In genomic region chr6:169074551-169074950, GRCh38 we compare ENCODE assay signal across 21 cellular contexts.
DNase-seq lines count a peak whose midpoint lies in the region; ATAC-seq, FAIRE-seq and TF ChIP-seq lines count a peak whose summit lies in the region.
"Had no signal": no experiment of that assay in that cellular context is flagged by ENCODE, and none has a peak within 500 bp of the region (broad histone marks: within the 10 kb centered on the region; RNA-seq: fewer than 3 reads in every experiment).

No MANE protein-coding gene starts in this region.

- DNase-seq in HepG2 (ENCODE audit: low spot score) (no peak), fibroblast of mammary gland (ENCODE audit: low read depth) (peak; percentile 53), psoas muscle (no peak), pancreas (no peak), NOMO-1 treated with DMSO at 0.1 percent for 48 hours (lab: John Stamatoyannopoulos, UW; ENCODE audit: unreplicated experiment) (no peak), glutamatergic neuron (no peak)
- DNase-seq: activated CD4-positive, alpha-beta T cell treated with anti-CD3 and anti-CD28 coated beads for 48 hours; endodermal cell; islet precursor cell; NCI-H2081 treated with DMSO at 0.1 percent for 48 hours; NCI-H748 treated with DMSO at 0.1 percent for 48 hours; nucleus accumbens; small intestine had no signal

- H3K27ac Mint-ChIP-seq in glutamatergic neuron (ENCODE audit: unreplicated experiment) = no peak overlapping the region
- H3K27ac Mint-ChIP-seq: activated naive CD4-positive, alpha-beta T cell treated with anti-CD3 and anti-CD28 coated beads, Interleukin-2, amount 50 U/mL, for 24 hours; endodermal cell; mesothelial cell of epicardium had no signal

- H3K9ac ChIP-seq in liver (ENCODE audit: low read depth in 1 of 2, low read length in 2 of 2) (no peak overlapping the region), HepG2 (ENCODE audit: insufficient read depth, low read depth, low read length) (no peak overlapping the region)

- POLR2A ChIA-PET in HepG2 (lab: Yijun Ruan, JAX) = no interaction called here

- H3K9me3 ChIP-seq in liver (ENCODE audit: control insufficient read depth in 4 of 4, low read length in 3 of 4) = no peaks in the 10 kb centered on the region
- H3K9me3 ChIP-seq in HepG2 (ENCODE audit: low read length) = no peaks in the 10 kb centered on the region
- H3K9me3 ChIP-seq in psoas muscle = no peaks in the 10 kb centered on the region
- no peaks in the 10 kb centered on the region for H3K9me3 ChIP-seq in pancreas

- no peak overlapping the region for H3K4me2 ChIP-seq in HepG2 (ENCODE audit: low read depth, low read length)

- WGBS in liver = 60% methylated on average over 4 of the region's 4 CpGs
- WGBS in HepG2 (ENCODE audit: low lambda C conversion rate) = 29% methylated on average over 4 of the region's 4 CpGs
- 66 to 69% (median 66%) methylated on average over 4 of the region's 4 CpGs for WGBS in psoas muscle, 3 donors
- 52 to 53% methylated on average over 4 of the region's 4 CpGs for WGBS in pancreas, 2 donors

- TF ChIP-seq CTCF in liver (IDR thresholded peaks at IDR 0.05; ENCODE audit: low read depth, low read length, missing input control) (no peak), HepG2 (CRISPR knock-in tag; IDR thresholded peaks at IDR 0.05) (no peak), fibroblast of mammary gland (conservative IDR thresholded peaks at IDR 0.05; ENCODE audit: control insufficient read depth, insufficient read depth, low read depth, low read length) (no peak), psoas muscle (IDR thresholded peaks at IDR 0.05) (no peak), pancreas (IDR thresholded peaks at IDR 0.05) (no peak), glutamatergic neuron (IDR thresholded peaks at IDR 0.05; ENCODE audit: partially characterized antibody, unreplicated experiment) (no peak)

- no peaks in the 10 kb centered on the region for H3K4me1 Mint-ChIP-seq in glutamatergic neuron (ENCODE audit: low read depth, unreplicated experiment)
- H3K4me1 Mint-ChIP-seq: activated naive CD4-positive, alpha-beta T cell treated with anti-CD3 and anti-CD28 coated beads, Interleukin-2, amount 50 U/mL, for 24 hours; central memory CD8-positive, alpha-beta T cell; endodermal cell; mesothelial cell of epicardium had no signal

- H3K36me3 Mint-ChIP-seq in glutamatergic neuron (ENCODE audit: unreplicated experiment) = no peaks in the 10 kb centered on the region
- H3K36me3 Mint-ChIP-seq: activated naive CD4-positive, alpha-beta T cell treated with anti-CD3 and anti-CD28 coated beads, Interleukin-2, amount 50 U/mL, for 24 hours; mesothelial cell of epicardium had no signal

- no peaks in the 10 kb centered on the region for H3K79me2 ChIP-seq in HepG2 (ENCODE audit: insufficient read depth, low read length)

- TF ChIP-seq EP300 in HepG2 (IDR thresholded peaks at IDR 0.05; ENCODE audit: low read depth in 2 of 2, low read length in 2 of 2) = no peak
- TF ChIP-seq EP300 in HepG2 (CRISPR knock-in tag; IDR thresholded peaks at IDR 0.05; ENCODE audit: borderline replicate concordance) = no peak

- H3K4me3 Mint-ChIP-seq in glutamatergic neuron (ENCODE audit: unreplicated experiment) = no peak overlapping the region
- H3K4me3 Mint-ChIP-seq: activated naive CD4-positive, alpha-beta T cell treated with anti-CD3 and anti-CD28 coated beads, Interleukin-2, amount 50 U/mL, for 24 hours; central memory CD8-positive, alpha-beta T cell; endodermal cell; mesothelial cell of epicardium had no signal

- H3K27ac ChIP-seq in liver (ENCODE audit: low read depth in 1 of 2, low read length in 2 of 2) (peak overlapping the region in 1 of 2 donors; percentile 19), HepG2 (ENCODE audit: extremely low read length, insufficient read depth, low read length) (no peak overlapping the region), psoas muscle (peak overlapping the region; percentile 9), pancreas (no peak overlapping the region)
- H3K27ac ChIP-seq: HL-60 had no signal

- TF ChIP-seq POLR2A in HepG2 (IDR thresholded peaks at IDR 0.05; ENCODE audit: insufficient read depth in 1 of 2, low read depth in 2 of 2, low read length in 2 of 2) = no peak

- H4K20me1 ChIP-seq in HepG2 (ENCODE audit: insufficient read depth, low read length) = no peaks in the 10 kb centered on the region

- CTCF ChIA-PET in HepG2 (lab: Yijun Ruan, JAX; ENCODE audit: low intra/inter-chr PET ratio, low total read pairs) = no interaction called here

- ATAC-seq in HepG2 (no peak), psoas muscle (no peak), pancreas (no peak), HG02678 (IDR thresholded peaks at IDR 0.05; ENCODE audit: unreplicated experiment) (no peak)
- ATAC-seq: K562, Panc1 had no signal

- FAIRE-seq in HepG2 (lab: Jason Lieb, UNC) = no peak
- no peak for FAIRE-seq in pancreas (lab: Jason Lieb, UNC)
- FAIRE-seq: K562, small intestine had no signal

- H3K4me3 ChIP-seq in liver (ENCODE audit: low read depth in 1 of 3, low read length in 3 of 3) (no peak overlapping the region), HepG2 (replicated peaks in 1 of 3; ENCODE audit: insufficient read depth in 1 of 3, low read depth in 2 of 3, low read length in 3 of 3) (no peak overlapping the region), fibroblast of mammary gland (ENCODE audit: control insufficient read depth, low read depth, low read length) (no peak overlapping the region), psoas muscle (no peak overlapping the region), pancreas (no peak overlapping the region)
- H3K4me3 ChIP-seq: K562 had no signal

- intact Hi-C loops in HepG2 (cut with micrococcal nuclease; ENCODE audit: unreplicated experiment) (loop anchor here (1.0 kb wide), 1 partner anchor 46 kb away; no protein-coding TSS in a partner anchor), psoas muscle (cut with DNase I) (no loop called here), pancreas (cut with DNase I) (no loop called here)

- TF ChIP-seq RAD21 in liver (IDR thresholded peaks at IDR 0.05) (no peak), HepG2 (CRISPR knock-in tag; IDR thresholded peaks at IDR 0.05) (no peak)

- in situ Hi-C loops in HepG2 (cut with HindIII; ENCODE audit: extremely low pct_ligation_motif_present, low pct_unique_long_range_greater_than_20kb) = no loop called here

- H3K27me3 ChIP-seq in liver (ENCODE audit: control insufficient read depth in 4 of 4, insufficient read depth in 4 of 4, low read length in 3 of 4) (peaks cover 0 to 5% (median 0%) of the 10 kb centered on the region in 4 donors), HepG2 (ENCODE audit: control insufficient read depth in 1 of 2, insufficient read depth in 2 of 2, low read length in 2 of 2) (peaks cover 6 to 63% of the 10 kb centered on the region in 2 experiments), psoas muscle (ENCODE audit: insufficient read depth in 3 of 3, low read length in 2 of 3) (no peaks in the 10 kb centered on the region), pancreas (no peaks in the 10 kb centered on the region)

- no peak overlapping the region for H2AFZ ChIP-seq in HepG2 (ENCODE audit: low read length)

- H3K4me1 ChIP-seq in liver (ENCODE audit: control insufficient read depth in 4 of 4, insufficient read depth in 4 of 4, low read length in 3 of 4) = no peaks in the 10 kb centered on the region
- no peaks in the 10 kb centered on the region for H3K4me1 ChIP-seq in HepG2 (ENCODE audit: insufficient read depth, low read length)
- H3K4me1 ChIP-seq in psoas muscle = no peaks in the 10 kb centered on the region
- no peaks in the 10 kb centered on the region for H3K4me1 ChIP-seq in pancreas

- peaks cover 2% of the 10 kb centered on the region for H3K9me3 Mint-ChIP-seq in glutamatergic neuron (ENCODE audit: unreplicated experiment)
- H3K9me3 Mint-ChIP-seq: activated naive CD4-positive, alpha-beta T cell treated with anti-CD3 and anti-CD28 coated beads, Interleukin-2, amount 50 U/mL, for 24 hours; central memory CD8-positive, alpha-beta T cell; endodermal cell; mesothelial cell of epicardium had no signal

- H3K36me3 ChIP-seq in liver (ENCODE audit: control insufficient read depth in 4 of 4, insufficient read depth in 3 of 4, low read depth in 1 of 4, low read length in 3 of 4) (no peaks in the 10 kb centered on the region), HepG2 (replicated peaks in 1 of 2; ENCODE audit: control insufficient read depth in 1 of 2, insufficient read depth in 2 of 2, low read length in 2 of 2) (no peaks in the 10 kb centered on the region), psoas muscle (ENCODE audit: insufficient read depth in 1 of 2, low read depth in 1 of 2) (no peaks in the 10 kb centered on the region), pancreas (no peaks in the 10 kb centered on the region)

- peaks cover 3% of the 10 kb centered on the region for H3K27me3 Mint-ChIP-seq in glutamatergic neuron (ENCODE audit: unreplicated experiment)

- BruUV-seq in HepG2 (replicated peaks; lab: Mats Ljungman, UMichigan) = no TSS peak

TF ChIP-seq in liver, 16 proteins besides CTCF, POLR2A, EP300 and RAD21:
- TF ChIP-seq NR2F2 (IDR thresholded peaks at IDR 0.05) = peak; percentile 44
- no peak for TF ChIP-seq RXRA (IDR thresholded peaks at IDR 0.05)

TF ChIP-seq in HepG2, 621 proteins besides CTCF, POLR2A, EP300 and RAD21 (continues in another document):
- no peak for TF ChIP-seq ZNF24 (IDR thresholded peaks at IDR 0.05)
- TF ChIP-seq KLF12 (CRISPR knock-in tag; IDR thresholded peaks at IDR 0.05; ENCODE audit: borderline replicate concordance) = no peak
- no peak for TF ChIP-seq ZNF75D (CRISPR knock-in tag; IDR thresholded peaks at IDR 0.05; ENCODE audit: borderline replicate concordance)
- TF ChIP-seq MTA3 (CRISPR knock-in tag; IDR thresholded peaks at IDR 0.05) = no peak
- no peak for TF ChIP-seq ZKSCAN5 (CRISPR knock-in tag; IDR thresholded peaks at IDR 0.05)
- no peak for TF ChIP-seq AKAP8 (CRISPR knock-in tag; IDR thresholded peaks at IDR 0.05)
- no peak for TF ChIP-seq ZFP41 (CRISPR knock-in tag; IDR thresholded peaks at IDR 0.05; ENCODE audit: borderline replicate concordance)
- TF ChIP-seq ZNF138 (CRISPR knock-in tag; IDR thresholded peaks at IDR 0.05; ENCODE audit: low read depth) = no peak
- no peak for TF ChIP-seq ZBTB8A (CRISPR knock-in tag; IDR thresholded peaks at IDR 0.05; ENCODE audit: borderline replicate concordance, low read depth)
- TF ChIP-seq SP4 (CRISPR knock-in tag; IDR thresholded peaks at IDR 0.05) = no peak
- TF ChIP-seq PBX2 (CRISPR knock-in tag; IDR thresholded peaks at IDR 0.05) = no peak
